10 cellular contexts compared by ENCODE assay signal in the genomic region with DNA sequence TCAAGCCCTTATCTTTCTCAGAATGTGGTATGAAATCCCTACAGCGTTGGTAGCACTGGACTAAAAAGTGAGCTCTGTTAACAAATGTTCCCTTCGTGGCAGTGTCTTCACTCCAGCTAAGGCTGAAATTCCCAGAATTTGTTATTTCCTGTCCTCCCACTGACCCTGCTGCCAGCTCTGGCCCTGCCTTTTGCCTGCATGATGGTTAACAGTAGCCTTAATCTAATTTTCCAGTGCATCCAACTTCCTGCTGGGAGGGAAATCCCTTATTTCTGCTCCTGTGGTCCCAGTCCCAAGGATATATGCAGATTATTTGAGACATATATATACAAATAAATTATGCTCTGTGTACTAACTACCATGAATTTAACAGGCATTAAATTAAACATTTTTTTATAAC.
A peak's percentile ranks its signal among the peaks of the same experiment; 100 is the strongest.
DNase-seq lines count a peak whose midpoint lies in the region; ATAC-seq and TF ChIP-seq lines count a peak whose summit lies in the region.
"Had no signal": no experiment of that assay in that cellular context is flagged by ENCODE, and none has a peak within 500 bp of the region (broad histone marks: within the 10 kb centered on the region; RNA-seq: fewer than 3 reads in every experiment).

No MANE protein-coding gene starts in this region.

- H3K27me3 ChIP-seq in sigmoid colon = no peaks in the 10 kb centered on the region

- ATAC-seq in SK-N-SH treated with all-trans-retinoic acid at 6 μM for 48 hours (peak; percentile 99), Right ventricle myocardium superior (ENCODE audit: poor library complexity) (peak; percentile 71)
- ATAC-seq: activated naive CD4-positive, alpha-beta T cell treated with anti-CD3 and anti-CD28 coated beads, Interleukin-2, amount 50 U/mL, for 72 hours had no signal

- peaks cover 0 to 14% (median 5%) of the 10 kb centered on the region in 4 donors for H3K4me1 ChIP-seq in sigmoid colon

- peaks cover 0 to 10% (median 5%) of the 10 kb centered on the region in 4 donors for H3K36me3 ChIP-seq in sigmoid colon

- intact Hi-C loops in Right ventricle myocardium superior (cut with DNase I) = no loop called here
- intact Hi-C loops in sigmoid colon (cut with DNase I) = no loop called here

- DNase-seq in EH (ENCODE audit: low read depth) (peak; percentile 79), Right ventricle myocardium superior (peak; percentile 63), sigmoid colon (no peak), NOMO-1 treated with DMSO at 0.1 percent for 48 hours (lab: John Stamatoyannopoulos, UW; ENCODE audit: unreplicated experiment) (no peak), NCI-H1092 treated with DMSO at 0.1 percent for 48 hours (lab: John Stamatoyannopoulos, UW) (no peak), GM19240 (ENCODE audit: insufficient read length, low spot score) (no peak)
- DNase-seq in activated CD4-positive, CD25-positive, alpha-beta regulatory T cell treated with anti-CD3 and anti-CD28 coated beads, Interleukin-2, amount 50 U/mL, for 72 hours = no peak
- DNase-seq: activated CD4-positive, alpha-beta T cell treated with anti-CD3 and anti-CD28 coated beads, Interleukin-2, amount 10 ng/mL, durations not matched to agents 7 days and 5 days had no signal

- H3K27ac ChIP-seq in sigmoid colon = peak overlapping the region; percentile 31 to 50 (median 40)

- no peak for TF ChIP-seq CTCF in sigmoid colon (IDR thresholded peaks at IDR 0.05)

- TF ChIP-seq EP300 in sigmoid colon (IDR thresholded peaks at IDR 0.05) = no peak

- H3K4me3 ChIP-seq in sigmoid colon = no peak overlapping the region

- TF ChIP-seq POLR2A in sigmoid colon (IDR thresholded peaks at IDR 0.05) = no peak

- 25 to 73% methylated on average over 2 of the region's 2 CpGs for WGBS in sigmoid colon, 2 donors

- no peaks in the 10 kb centered on the region for H3K9me3 ChIP-seq in sigmoid colon

TF ChIP-seq in SK-N-SH treated with all-trans-retinoic acid at 6 μM for 48 hours, 23 proteins besides CTCF, POLR2A, EP300 and RAD21 (continues in another document):
- TF ChIP-seq, protein P1, sequence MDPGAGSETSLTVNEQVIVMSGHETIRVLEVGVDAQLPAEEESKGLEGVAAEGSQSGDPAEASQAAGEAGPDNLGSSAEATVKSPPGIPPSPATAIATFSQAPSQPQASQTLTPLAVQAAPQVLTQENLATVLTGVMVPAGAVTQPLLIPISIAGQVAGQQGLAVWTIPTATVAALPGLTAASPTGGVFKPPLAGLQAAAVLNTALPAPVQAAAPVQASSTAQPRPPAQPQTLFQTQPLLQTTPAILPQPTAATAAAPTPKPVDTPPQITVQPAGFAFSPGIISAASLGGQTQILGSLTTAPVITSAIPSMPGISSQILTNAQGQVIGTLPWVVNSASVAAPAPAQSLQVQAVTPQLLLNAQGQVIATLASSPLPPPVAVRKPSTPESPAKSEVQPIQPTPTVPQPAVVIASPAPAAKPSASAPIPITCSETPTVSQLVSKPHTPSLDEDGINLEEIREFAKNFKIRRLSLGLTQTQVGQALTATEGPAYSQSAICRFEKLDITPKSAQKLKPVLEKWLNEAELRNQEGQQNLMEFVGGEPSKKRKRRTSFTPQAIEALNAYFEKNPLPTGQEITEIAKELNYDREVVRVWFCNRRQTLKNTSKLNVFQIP (CRISPR knock-in tag; IDR thresholded peaks at IDR 0.05; ENCODE audit: borderline replicate concordance, low read depth) = no peak
- TF ChIP-seq, protein P2, sequence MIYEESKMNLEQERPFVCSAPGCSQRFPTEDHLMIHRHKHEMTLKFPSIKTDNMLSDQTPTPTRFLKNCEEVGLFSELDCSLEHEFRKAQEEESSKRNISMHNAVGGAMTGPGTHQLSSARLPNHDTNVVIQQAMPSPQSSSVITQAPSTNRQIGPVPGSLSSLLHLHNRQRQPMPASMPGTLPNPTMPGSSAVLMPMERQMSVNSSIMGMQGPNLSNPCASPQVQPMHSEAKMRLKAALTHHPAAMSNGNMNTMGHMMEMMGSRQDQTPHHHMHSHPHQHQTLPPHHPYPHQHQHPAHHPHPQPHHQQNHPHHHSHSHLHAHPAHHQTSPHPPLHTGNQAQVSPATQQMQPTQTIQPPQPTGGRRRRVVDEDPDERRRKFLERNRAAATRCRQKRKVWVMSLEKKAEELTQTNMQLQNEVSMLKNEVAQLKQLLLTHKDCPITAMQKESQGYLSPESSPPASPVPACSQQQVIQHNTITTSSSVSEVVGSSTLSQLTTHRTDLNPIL (CRISPR knock-in tag; IDR thresholded peaks at IDR 0.05; ENCODE audit: low read depth) = peak; percentile 7; the same call in 1 of the 2 replicates
- peak; percentile 41; the same call in 1 of the 2 replicates for TF ChIP-seq ZNF70 (CRISPR knock-in tag; IDR thresholded peaks at IDR 0.05)
- peak; percentile 50; the same call in 1 of the 2 replicates for TF ChIP-seq ESRRG (CRISPR knock-in tag; IDR thresholded peaks at IDR 0.05)
- TF ChIP-seq PPARA (CRISPR knock-in tag; IDR thresholded peaks at IDR 0.05; ENCODE audit: borderline replicate concordance) = peak; percentile 34; the same call in 1 of the 2 replicates
- TF ChIP-seq RARB (CRISPR knock-in tag; IDR thresholded peaks at IDR 0.05) = peak; percentile 85
- TF ChIP-seq CSDC2 (CRISPR knock-in tag; IDR thresholded peaks at IDR 0.05) = peak; percentile 74; the same call in 1 of the 2 replicates
- TF ChIP-seq ZC3H10 (CRISPR knock-in tag; IDR thresholded peaks at IDR 0.05) = peak; percentile 90; the same call in 1 of the 2 replicates
- TF ChIP-seq OSR1 (CRISPR knock-in tag; IDR thresholded peaks at IDR 0.05) = no peak
- TF ChIP-seq, protein P3, sequence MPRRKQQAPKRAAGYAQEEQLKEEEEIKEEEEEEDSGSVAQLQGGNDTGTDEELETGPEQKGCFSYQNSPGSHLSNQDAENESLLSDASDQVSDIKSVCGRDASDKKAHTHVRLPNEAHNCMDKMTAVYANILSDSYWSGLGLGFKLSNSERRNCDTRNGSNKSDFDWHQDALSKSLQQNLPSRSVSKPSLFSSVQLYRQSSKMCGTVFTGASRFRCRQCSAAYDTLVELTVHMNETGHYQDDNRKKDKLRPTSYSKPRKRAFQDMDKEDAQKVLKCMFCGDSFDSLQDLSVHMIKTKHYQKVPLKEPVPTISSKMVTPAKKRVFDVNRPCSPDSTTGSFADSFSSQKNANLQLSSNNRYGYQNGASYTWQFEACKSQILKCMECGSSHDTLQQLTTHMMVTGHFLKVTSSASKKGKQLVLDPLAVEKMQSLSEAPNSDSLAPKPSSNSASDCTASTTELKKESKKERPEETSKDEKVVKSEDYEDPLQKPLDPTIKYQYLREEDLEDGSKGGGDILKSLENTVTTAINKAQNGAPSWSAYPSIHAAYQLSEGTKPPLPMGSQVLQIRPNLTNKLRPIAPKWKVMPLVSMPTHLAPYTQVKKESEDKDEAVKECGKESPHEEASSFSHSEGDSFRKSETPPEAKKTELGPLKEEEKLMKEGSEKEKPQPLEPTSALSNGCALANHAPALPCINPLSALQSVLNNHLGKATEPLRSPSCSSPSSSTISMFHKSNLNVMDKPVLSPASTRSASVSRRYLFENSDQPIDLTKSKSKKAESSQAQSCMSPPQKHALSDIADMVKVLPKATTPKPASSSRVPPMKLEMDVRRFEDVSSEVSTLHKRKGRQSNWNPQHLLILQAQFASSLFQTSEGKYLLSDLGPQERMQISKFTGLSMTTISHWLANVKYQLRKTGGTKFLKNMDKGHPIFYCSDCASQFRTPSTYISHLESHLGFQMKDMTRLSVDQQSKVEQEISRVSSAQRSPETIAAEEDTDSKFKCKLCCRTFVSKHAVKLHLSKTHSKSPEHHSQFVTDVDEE (CRISPR knock-in tag; IDR thresholded peaks at IDR 0.05) = peak; percentile 85
- TF ChIP-seq ZFP3 (CRISPR knock-in tag; IDR thresholded peaks at IDR 0.05) = peak; percentile 81
- peak; percentile 93 for TF ChIP-seq SNAI2 (CRISPR knock-in tag; IDR thresholded peaks at IDR 0.05)
- TF ChIP-seq ISL1 (CRISPR knock-in tag; IDR thresholded peaks at IDR 0.05) = peak; percentile 82
- TF ChIP-seq, protein P4, sequence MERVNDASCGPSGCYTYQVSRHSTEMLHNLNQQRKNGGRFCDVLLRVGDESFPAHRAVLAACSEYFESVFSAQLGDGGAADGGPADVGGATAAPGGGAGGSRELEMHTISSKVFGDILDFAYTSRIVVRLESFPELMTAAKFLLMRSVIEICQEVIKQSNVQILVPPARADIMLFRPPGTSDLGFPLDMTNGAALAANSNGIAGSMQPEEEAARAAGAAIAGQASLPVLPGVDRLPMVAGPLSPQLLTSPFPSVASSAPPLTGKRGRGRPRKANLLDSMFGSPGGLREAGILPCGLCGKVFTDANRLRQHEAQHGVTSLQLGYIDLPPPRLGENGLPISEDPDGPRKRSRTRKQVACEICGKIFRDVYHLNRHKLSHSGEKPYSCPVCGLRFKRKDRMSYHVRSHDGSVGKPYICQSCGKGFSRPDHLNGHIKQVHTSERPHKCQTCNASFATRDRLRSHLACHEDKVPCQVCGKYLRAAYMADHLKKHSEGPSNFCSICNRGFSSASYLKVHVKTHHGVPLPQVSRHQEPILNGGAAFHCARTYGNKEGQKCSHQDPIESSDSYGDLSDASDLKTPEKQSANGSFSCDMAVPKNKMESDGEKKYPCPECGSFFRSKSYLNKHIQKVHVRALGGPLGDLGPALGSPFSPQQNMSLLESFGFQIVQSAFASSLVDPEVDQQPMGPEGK (CRISPR knock-in tag; IDR thresholded peaks at IDR 0.05; ENCODE audit: borderline replicate concordance) = peak; percentile 86
- TF ChIP-seq ZNF565 (CRISPR knock-in tag; conservative IDR thresholded peaks at IDR 0.05; ENCODE audit: low read depth) = no peak
- TF ChIP-seq GLIS3 (CRISPR knock-in tag; IDR thresholded peaks at IDR 0.05) = peak; percentile 62; the same call in 1 of the 2 replicates
- TF ChIP-seq TCF4 (CRISPR knock-in tag; IDR thresholded peaks at IDR 0.05; ENCODE audit: borderline replicate concordance) = peak; percentile 94
- TF ChIP-seq BACH2 (CRISPR knock-in tag; IDR thresholded peaks at IDR 0.05; ENCODE audit: borderline replicate concordance) = no peak
- 0 out of 2 replicates have a peak, but pooled peaks have one; percentile 18 for TF ChIP-seq ZFP30 (CRISPR knock-in tag; IDR thresholded peaks at IDR 0.05)
- TF ChIP-seq, protein P5, sequence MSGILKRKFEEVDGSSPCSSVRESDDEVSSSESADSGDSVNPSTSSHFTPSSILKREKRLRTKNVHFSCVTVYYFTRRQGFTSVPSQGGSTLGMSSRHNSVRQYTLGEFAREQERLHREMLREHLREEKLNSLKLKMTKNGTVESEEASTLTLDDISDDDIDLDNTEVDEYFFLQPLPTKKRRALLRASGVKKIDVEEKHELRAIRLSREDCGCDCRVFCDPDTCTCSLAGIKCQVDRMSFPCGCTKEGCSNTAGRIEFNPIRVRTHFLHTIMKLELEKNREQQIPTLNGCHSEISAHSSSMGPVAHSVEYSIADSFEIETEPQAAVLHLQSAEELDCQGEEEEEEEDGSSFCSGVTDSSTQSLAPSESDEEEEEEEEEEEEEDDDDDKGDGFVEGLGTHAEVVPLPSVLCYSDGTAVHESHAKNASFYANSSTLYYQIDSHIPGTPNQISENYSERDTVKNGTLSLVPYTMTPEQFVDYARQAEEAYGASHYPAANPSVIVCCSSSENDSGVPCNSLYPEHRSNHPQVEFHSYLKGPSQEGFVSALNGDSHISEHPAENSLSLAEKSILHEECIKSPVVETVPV (CRISPR knock-in tag; IDR thresholded peaks at IDR 0.05) = no peak

Comparison
In these comparisons a context has a peak if more than half of its experiments do, and no peak if none do; other contexts are left out.
1. DNase-seq: peak in EH (single experiment) and Right ventricle myocardium superior (single experiment); none in sigmoid colon (single experiment), activated CD4-positive, CD25-positive, alpha-beta regulatory T cell treated with anti-CD3 and anti-CD28 coated beads, Interleukin-2, amount 50 U/mL, for 72 hours (single experiment), NOMO-1 treated with DMSO at 0.1 percent for 48 hours (single experiment), NCI-H1092 treated with DMSO at 0.1 percent for 48 hours (single experiment) and GM19240 (single experiment).